10 cellular contexts compared by ENCODE assay signal in genomic region chr3:188272481-188273372, GRCh38.
DNase-seq lines count a peak whose midpoint lies in the region; FAIRE-seq and TF ChIP-seq lines count a peak whose summit lies in the region.
"Had no signal": no experiment of that assay in that cellular context is flagged by ENCODE, and none has a peak within 500 bp of the region (broad histone marks: within the 10 kb centered on the region; RNA-seq: fewer than 3 reads in every experiment).

No MANE protein-coding gene starts in this region.

- no peak for TF ChIP-seq POLR2A in erythroblast (IDR thresholded peaks at IDR 0.05; ENCODE audit: low read length)

- no peaks in the 10 kb centered on the region for H3K4me1 ChIP-seq in A673 (ENCODE audit: insufficient read depth, low read length, poor library complexity, severe bottlenecking)
- H3K4me1 ChIP-seq in muscle layer of colon (ENCODE audit: insufficient read depth, low read length): peaks cover 68% of the 10 kb centered on the region

- H3K4me3 ChIP-seq in A673 (ENCODE audit: low read depth, low read length, poor library complexity, severe bottlenecking) (no peak overlapping the region), cardiac fibroblast (replicated peaks in 1 of 2; ENCODE audit: low read depth in 2 of 2, low read length in 2 of 2) (no peak overlapping the region), muscle layer of colon (ENCODE audit: low read depth in 1 of 2, low read length in 2 of 2) (no peak overlapping the region)

- DNase-seq in A673 (ENCODE audit: low spot score) (peak; percentile 48), HFFc6 (peak; percentile 96), cardiac fibroblast (ENCODE audit: low read depth in 2 of 2) (peak; percentile 60 to 91), D721Med (ENCODE audit: insufficient read length, low spot score) (no peak), cerebellum (ENCODE audit: low spot score) (no peak), mesenteric fat pad (ENCODE audit: low spot score) (no peak), erythroblast (lab: John Stamatoyannopoulos, UW) (no peak)
- DNase-seq: DMS 273 treated with DMSO at 0.1 percent for 48 hours, T-helper 1 cell had no signal

- no peak for TF ChIP-seq CTCF in A673 (conservative IDR thresholded peaks at IDR 0.05; ENCODE audit: low read depth, low read length)
- no peak for TF ChIP-seq CTCF in HFFc6 (IDR thresholded peaks at IDR 0.05)
- TF ChIP-seq CTCF in cardiac fibroblast (IDR thresholded peaks at IDR 0.05; ENCODE audit: low read depth, low read length): no peak
- no peak for TF ChIP-seq CTCF in D721Med (IDR thresholded peaks at IDR 0.05; ENCODE audit: insufficient read depth, missing control alignments)

- H3K36me3 Mint-ChIP-seq in HFFc6 (ENCODE audit: low read depth): peaks cover 17% of the 10 kb centered on the region

- H3K27ac ChIP-seq in A673 (ENCODE audit: low read depth, low read length, poor library complexity, severe bottlenecking) (no peak overlapping the region), muscle layer of colon (ENCODE audit: low read depth, low read length) (peak overlapping the region; percentile 84)

- no TSS peak for BruUV-seq in A673 (replicated peaks; lab: Mats Ljungman, UMichigan)

- FAIRE-seq in D721Med (lab: Jason Lieb, UNC): no peak

- H3K9me3 Mint-ChIP-seq in HFFc6: no peaks in the 10 kb centered on the region

- CTCF ChIA-PET in A673 (lab: Charles Lee): no interaction called here

- H3K4me1 Mint-ChIP-seq in HFFc6 (ENCODE audit: low read depth): peaks cover 30% of the 10 kb centered on the region

- H3K27me3 ChIP-seq in A673 (replicated peaks; ENCODE audit: insufficient read depth, low read depth, low read length, poor library complexity): no peaks in the 10 kb centered on the region
- no peaks in the 10 kb centered on the region for H3K27me3 ChIP-seq in muscle layer of colon (ENCODE audit: control insufficient read depth in 1 of 2, insufficient read depth in 2 of 2, low read length in 2 of 2)

- intact Hi-C loops in A673 (cut with micrococcal nuclease; ENCODE audit: unreplicated experiment): no loop called here

- peak overlapping the region; percentile 2 for H3K9ac ChIP-seq in muscle layer of colon (ENCODE audit: low read length)

- H3K36me3 ChIP-seq in A673 (ENCODE audit: insufficient read depth, low read length, poor library complexity, severe bottlenecking): no peaks in the 10 kb centered on the region
- peaks cover 4% of the 10 kb centered on the region for H3K36me3 ChIP-seq in muscle layer of colon (ENCODE audit: insufficient read depth, low read length)

- H3K27ac Mint-ChIP-seq in HFFc6: peak overlapping the region; percentile 94

- POLR2A ChIA-PET in A673 (lab: Charles Lee; ENCODE audit: low non-redundant PET): no interaction called here

- peak overlapping the region; percentile 74 for H3K4me3 Mint-ChIP-seq in HFFc6

- H3K9me3 ChIP-seq in A673 (ENCODE audit: low read depth, low read length, poor library complexity, severe bottlenecking): no peaks in the 10 kb centered on the region
- no peaks in the 10 kb centered on the region for H3K9me3 ChIP-seq in muscle layer of colon (ENCODE audit: low read length)

- peaks cover 4% of the 10 kb centered on the region for H3K27me3 Mint-ChIP-seq in HFFc6 (ENCODE audit: insufficient read depth)

Comparison
In these comparisons a context has a peak if more than half of its experiments do, and no peak if none do; other contexts are left out.
1. DNase-seq: peak in A673 (single experiment), HFFc6 (single experiment) and cardiac fibroblast (2 of 2); none in D721Med (single experiment), cerebellum (single experiment), mesenteric fat pad (single experiment) and erythroblast (0 of 2).